1 cellular context compared by ENCODE assay signal in the genomic region with DNA sequence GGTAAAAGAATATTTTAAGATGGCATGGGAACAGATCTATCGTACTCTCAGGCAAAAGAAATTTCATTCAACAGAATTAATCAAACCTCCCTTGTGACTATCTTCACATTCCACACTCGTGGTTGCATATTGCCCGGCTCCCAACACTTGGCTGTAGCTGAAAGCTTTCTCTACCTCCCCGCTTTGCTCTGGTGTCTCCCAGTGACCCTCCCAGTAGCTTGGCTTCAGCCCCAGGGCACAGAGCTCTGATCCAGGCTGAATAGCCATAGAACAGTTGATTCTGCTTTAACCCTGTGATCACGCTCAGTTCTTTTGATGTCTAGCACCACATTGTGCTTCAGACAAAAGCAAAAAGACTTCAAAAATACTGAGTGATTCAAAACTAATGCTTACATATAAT.
TF ChIP-seq lines count a peak whose summit lies in the region.

No MANE protein-coding gene starts in this region.

TF ChIP-seq in IMR-90, 13 proteins besides CTCF, POLR2A, EP300 and RAD21 (continued from another document):
- TF ChIP-seq CEBPB (IDR thresholded peaks at IDR 0.05; ENCODE audit: low read depth, low read length) (no peak), CHD1 (IDR thresholded peaks at IDR 0.05; ENCODE audit: low read depth, low read length) (no peak), MXI1 (IDR thresholded peaks at IDR 0.05; ENCODE audit: borderline replicate concordance, low read depth, low read length) (no peak), RCOR1 (IDR thresholded peaks at IDR 0.05; ENCODE audit: insufficient replicate concordance, low read length) (no peak), SMC3 (IDR thresholded peaks at IDR 0.05; ENCODE audit: low read depth, low read length) (no peak), MAZ (IDR thresholded peaks at IDR 0.05; ENCODE audit: borderline replicate concordance, low read depth, low read length) (no peak), BHLHE40 (IDR thresholded peaks at IDR 0.05; ENCODE audit: low read depth, low read length) (no peak)
- TF ChIP-seq, protein P1, sequence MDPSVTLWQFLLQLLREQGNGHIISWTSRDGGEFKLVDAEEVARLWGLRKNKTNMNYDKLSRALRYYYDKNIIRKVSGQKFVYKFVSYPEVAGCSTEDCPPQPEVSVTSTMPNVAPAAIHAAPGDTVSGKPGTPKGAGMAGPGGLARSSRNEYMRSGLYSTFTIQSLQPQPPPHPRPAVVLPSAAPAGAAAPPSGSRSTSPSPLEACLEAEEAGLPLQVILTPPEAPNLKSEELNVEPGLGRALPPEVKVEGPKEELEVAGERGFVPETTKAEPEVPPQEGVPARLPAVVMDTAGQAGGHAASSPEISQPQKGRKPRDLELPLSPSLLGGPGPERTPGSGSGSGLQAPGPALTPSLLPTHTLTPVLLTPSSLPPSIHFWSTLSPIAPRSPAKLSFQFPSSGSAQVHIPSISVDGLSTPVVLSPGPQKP (IDR thresholded peaks at IDR 0.05; ENCODE audit: borderline replicate concordance, low read depth, low read length) = no peak
